In genomic region chr22:18496227-18496626, GRCh38 we compare ENCODE assay signal across 7 cellular contexts. TPM values are rescaled to one million over a fixed set of nuclear protein-coding genes. Genes with fewer than 3 reads are reported as not detected.
"Had no signal": no experiment of that assay in that cellular context is flagged by ENCODE, and none has a peak within 500 bp of the region (broad histone marks: within the 10 kb centered on the region; RNA-seq: fewer than 3 reads in every experiment).

No MANE protein-coding gene starts in this region.

RNA-seq across cellular contexts. Expression of gene GGTLC3, which starts 21.7 kb away (rescaled TPM):
- total RNA-seq: GM23248, GM23338, H1, H4, H7, H9, HFFc6 had no signal
- polyA plus RNA-seq: GM23248, GM23338, H1 had no signal

RNA-seq across cellular contexts. Expression of gene TMEM191B, which starts 31.4 kb away (rescaled TPM):
- total RNA-seq: GM23248, H4 had no signal
